Comparison of ENCODE assay signal across 27 cellular contexts in the genomic region with DNA sequence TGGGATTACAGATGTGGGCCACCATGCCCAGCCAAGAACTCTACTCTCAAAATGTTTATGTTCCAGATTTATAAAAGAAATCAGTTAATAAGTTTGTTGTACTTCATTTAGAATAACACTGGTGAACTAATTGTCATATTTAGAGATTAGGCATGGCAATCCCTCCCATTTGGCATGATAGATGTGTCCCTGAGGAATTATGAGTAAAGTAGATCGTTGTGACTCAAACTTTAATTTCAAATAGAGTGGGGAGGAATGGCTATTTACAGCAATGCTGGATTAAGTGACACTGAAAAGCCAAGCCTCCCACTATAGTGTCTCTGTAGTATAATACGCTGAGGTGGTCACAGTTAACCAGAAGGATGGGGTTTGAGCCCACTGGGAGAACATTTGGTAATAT. TPM values are rescaled to one million over a fixed set of nuclear protein-coding genes. Genes with fewer than 3 reads are reported as not detected.
DNase-seq lines count a peak whose midpoint lies in the region; ATAC-seq and TF ChIP-seq lines count a peak whose summit lies in the region.
"Had no signal": no experiment of that assay in that cellular context is flagged by ENCODE, and none has a peak within 500 bp of the region (broad histone marks: within the 10 kb centered on the region; RNA-seq: fewer than 3 reads in every experiment).

No MANE protein-coding gene starts in this region.

- BruUV-seq in A673 (replicated peaks; lab: Mats Ljungman, UMichigan): no TSS peak

- POLR2A ChIA-PET in A673 (lab: Charles Lee; ENCODE audit: low non-redundant PET): no interaction called here
- POLR2A ChIA-PET in CD8-positive, alpha-beta memory T cell (lab: Charles Lee): no interaction called here

- no peaks in the 10 kb centered on the region for H3K9me3 Mint-ChIP-seq in CD8-positive, alpha-beta memory T cell
- H3K9me3 Mint-ChIP-seq in effector memory CD8-positive, alpha-beta T cell: no peaks in the 10 kb centered on the region
- no peaks in the 10 kb centered on the region for H3K9me3 Mint-ChIP-seq in natural killer cell

- no peak overlapping the region for H3K4me3 ChIP-seq in A673 (ENCODE audit: low read depth, low read length, poor library complexity, severe bottlenecking)
- no peak overlapping the region for H3K4me3 ChIP-seq in CD8-positive, alpha-beta memory T cell (ENCODE audit: low read length)
- H3K4me3 ChIP-seq: cardiac muscle cell, heart right ventricle, thoracic aorta had no signal

- H3K36me3 ChIP-seq in A673 (ENCODE audit: insufficient read depth, low read length, poor library complexity, severe bottlenecking): no peaks in the 10 kb centered on the region
- peaks cover 42% of the 10 kb centered on the region for H3K36me3 ChIP-seq in CD8-positive, alpha-beta memory T cell (ENCODE audit: insufficient read depth, low read length)
- H3K36me3 ChIP-seq: cardiac muscle cell, thoracic aorta had no signal

- no peak for TF ChIP-seq CTCF in A673 (conservative IDR thresholded peaks at IDR 0.05; ENCODE audit: low read depth, low read length)
- no peak for TF ChIP-seq CTCF in natural killer cell (IDR thresholded peaks at IDR 0.05)

- H3K27ac Mint-ChIP-seq in CD8-positive, alpha-beta memory T cell: peak overlapping the region in 6 of 8 donors; percentile 25 to 66 (median 50)
- peak overlapping the region; percentile 4 to 73 for H3K27ac Mint-ChIP-seq in effector memory CD8-positive, alpha-beta T cell
- H3K27ac Mint-ChIP-seq in natural killer cell: peak overlapping the region; percentile 57 to 94
- H3K27ac Mint-ChIP-seq: activated CD8-positive, alpha-beta T cell treated with anti-CD3 and anti-CD28 coated beads, Interleukin-2, amount 10 ng/mL, durations not matched to agents 7 days and 5 days; activated naive CD8-positive, alpha-beta T cell treated with anti-CD3 and anti-CD28 coated beads, Interleukin-2, amount 50 U/mL, for 24 hours; endodermal cell had no signal

- DNase-seq in A673 (ENCODE audit: low spot score) (peak; percentile 13), natural killer cell (no peak), epidermal melanocyte (ENCODE audit: insufficient read length, low spot score) (no peak), GM19240 (ENCODE audit: insufficient read length, low spot score) (no peak), HT-29 (ENCODE audit: low spot score) (no peak)
- no peak for DNase-seq in CD8-positive, alpha-beta memory T cell
- DNase-seq in effector memory CD8-positive, alpha-beta T cell: no peak
- DNase-seq: activated CD8-positive, alpha-beta T cell treated with anti-CD3 and anti-CD28 coated beads, Interleukin-2, amount 10 ng/mL, durations not matched to agents 7 days and 5 days; activated effector memory CD4-positive, alpha-beta T cell treated with anti-CD3 and anti-CD28 coated beads, Interleukin-2, amount 50 U/mL, for 16 hours; activated naive CD8-positive, alpha-beta T cell treated with anti-CD3 and anti-CD28 coated beads, Interleukin-2, amount 50 U/mL, for 24 hours; COR-L47; cortex of kidney; endodermal cell; heart right ventricle; Karpas-422; kidney; left ventricle myocardium superior; NCI-H1436; NCI-H2107; NCI-H774; occipital lobe; SHP77; stimulated activated naive CD8-positive, alpha-beta T cell treated with anti-CD3 and anti-CD28 coated beads, Interleukin-15, Interleukin-2, amounts not matched to agents 100 U/mL and 50 U/mL, for 24 hours had no signal

- peaks cover 43 to 77% (median 77%) of the 10 kb centered on the region in 3 donors for H3K4me1 Mint-ChIP-seq in CD8-positive, alpha-beta memory T cell
- peaks cover 35 to 81% of the 10 kb centered on the region in 2 donors for H3K4me1 Mint-ChIP-seq in effector memory CD8-positive, alpha-beta T cell (ENCODE audit: low read depth in 2 of 2)
- H3K4me1 Mint-ChIP-seq in natural killer cell: peaks cover 84 to 85% of the 10 kb centered on the region in 2 donors
- H3K4me1 Mint-ChIP-seq: endodermal cell had no signal

- H3K4me3 Mint-ChIP-seq in CD8-positive, alpha-beta memory T cell: no peak overlapping the region
- H3K4me3 Mint-ChIP-seq in effector memory CD8-positive, alpha-beta T cell: no peak overlapping the region
- no peak overlapping the region for H3K4me3 Mint-ChIP-seq in natural killer cell
- H3K4me3 Mint-ChIP-seq: activated CD8-positive, alpha-beta T cell treated with anti-CD3 and anti-CD28 coated beads, Interleukin-2, amount 10 ng/mL, durations not matched to agents 7 days and 5 days; activated naive CD8-positive, alpha-beta T cell treated with anti-CD3 and anti-CD28 coated beads, Interleukin-2, amount 50 U/mL, for 24 hours; endodermal cell had no signal

- H3K4me1 ChIP-seq in A673 (ENCODE audit: insufficient read depth, low read length, poor library complexity, severe bottlenecking): no peaks in the 10 kb centered on the region
- H3K4me1 ChIP-seq in CD8-positive, alpha-beta memory T cell (ENCODE audit: insufficient read depth, low read length): no peaks in the 10 kb centered on the region
- H3K4me1 ChIP-seq: heart right ventricle had no signal

- no peak overlapping the region for H3K27ac ChIP-seq in A673 (ENCODE audit: low read depth, low read length, poor library complexity, severe bottlenecking)
- no peak overlapping the region for H3K27ac ChIP-seq in CD8-positive, alpha-beta memory T cell (ENCODE audit: low read depth, low read length)
- H3K27ac ChIP-seq: cardiac muscle cell, thoracic aorta had no signal

- H3K27me3 Mint-ChIP-seq in CD8-positive, alpha-beta memory T cell: no peaks in the 10 kb centered on the region
- H3K27me3 Mint-ChIP-seq in effector memory CD8-positive, alpha-beta T cell: no peaks in the 10 kb centered on the region
- no peaks in the 10 kb centered on the region for H3K27me3 Mint-ChIP-seq in natural killer cell (ENCODE audit: low read depth in 2 of 2)
- H3K27me3 Mint-ChIP-seq: activated naive CD8-positive, alpha-beta T cell treated with anti-CD3 and anti-CD28 coated beads, Interleukin-2, amount 50 U/mL, for 24 hours had no signal

- no peaks in the 10 kb centered on the region for H3K9me3 ChIP-seq in A673 (ENCODE audit: low read depth, low read length, poor library complexity, severe bottlenecking)
- H3K9me3 ChIP-seq in CD8-positive, alpha-beta memory T cell (ENCODE audit: low read length): no peaks in the 10 kb centered on the region
- H3K9me3 ChIP-seq: thoracic aorta had no signal

- no peaks in the 10 kb centered on the region for H3K27me3 ChIP-seq in A673 (replicated peaks; ENCODE audit: insufficient read depth, low read depth, low read length, poor library complexity)
- H3K27me3 ChIP-seq in CD8-positive, alpha-beta memory T cell (ENCODE audit: insufficient read depth, low read length, poor library complexity, severe bottlenecking): no peaks in the 10 kb centered on the region
- H3K27me3 ChIP-seq: cardiac muscle cell, heart right ventricle had no signal

- ATAC-seq in effector memory CD8-positive, alpha-beta T cell (replicated peaks): no peak
- ATAC-seq in natural killer cell: no peak
- ATAC-seq: activated CD8-positive, alpha-beta T cell treated with anti-CD3 and anti-CD28 coated beads, Interleukin-2, amount 10 ng/mL, durations not matched to agents 7 days and 5 days; activated naive CD8-positive, alpha-beta T cell treated with anti-CD3 and anti-CD28 coated beads, Interleukin-2, amount 50 U/mL, for 24 hours; esophagus mucosa; left ventricle myocardium superior; Panc1; stimulated activated naive CD8-positive, alpha-beta T cell treated with anti-CD3 and anti-CD28 coated beads, Interleukin-15, Interleukin-2, amounts not matched to agents 100 U/mL and 50 U/mL, for 24 hours had no signal

- H3K36me3 Mint-ChIP-seq in CD8-positive, alpha-beta memory T cell: peaks cover 25 to 79% (median 36%) of the 10 kb centered on the region in 3 donors
- peaks cover 58% of the 10 kb centered on the region for H3K36me3 Mint-ChIP-seq in effector memory CD8-positive, alpha-beta T cell (ENCODE audit: insufficient read depth)
- H3K36me3 Mint-ChIP-seq in natural killer cell: peaks cover 21% of the 10 kb centered on the region

- intact Hi-C loops in A673 (cut with micrococcal nuclease; ENCODE audit: unreplicated experiment): no loop called here
- intact Hi-C loops in natural killer cell (cut with micrococcal nuclease): no loop called here

- CTCF ChIA-PET in A673 (lab: Charles Lee): no interaction called here
- CTCF ChIA-PET in CD8-positive, alpha-beta memory T cell (lab: Charles Lee): no interaction called here

RNA-seq across cellular contexts. Expression of gene RTRAF, which starts 39.3 kb away (rescaled TPM):
- total RNA-seq in A673 (2021) (258 and 267 TPM in 2 replicates), natural killer cell (10 to 100 TPM; 84.3 to 96.5 (median 92.7) TPM)
- 100 to 1,000 TPM; 204 to 217 TPM for total RNA-seq in CD8-positive, alpha-beta memory T cell
- 210 TPM for polyA plus RNA-seq in CD8-positive, alpha-beta memory T cell
- total RNA-seq in HT-29 (2014; rRNA removed; shearing (Covaris generic)): 72.9 and 112 TPM in 2 replicates
